Comparison of ENCODE assay signal across 29 cellular contexts in the genomic region with DNA sequence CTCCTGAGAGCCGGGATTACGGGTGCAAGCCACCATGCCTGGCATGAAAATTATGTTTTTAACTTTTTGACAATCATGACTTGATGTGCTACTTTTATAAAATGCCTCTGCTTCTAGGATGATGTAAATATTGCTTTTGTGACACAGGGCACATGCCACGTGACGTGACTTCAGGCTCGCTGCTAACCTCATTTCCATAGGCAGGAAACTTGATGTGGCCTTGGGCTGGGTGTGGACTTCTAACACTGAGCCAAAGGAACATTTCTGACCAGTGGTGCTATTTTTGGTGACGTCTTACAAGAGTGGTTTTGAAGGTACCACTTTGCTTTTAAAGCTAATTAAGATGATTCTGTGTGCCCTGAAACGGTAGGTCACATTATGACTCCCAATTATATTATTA.
"Had no signal": no experiment of that assay in that cellular context is flagged by ENCODE, and none has a peak within 500 bp of the region (broad histone marks: within the 10 kb centered on the region; RNA-seq: fewer than 3 reads in every experiment).

No MANE protein-coding gene starts in this region.

- H3K27ac ChIP-seq: ascending aorta, breast epithelium, cardiac muscle cell, coronary artery, epithelial cell of prostate, esophagus squamous epithelium, gastroesophageal sphincter had no signal

- ATAC-seq: activated naive CD4-positive, alpha-beta T cell treated with anti-CD3 and anti-CD28 coated beads, Interleukin-2, amount 50 U/mL, for 72 hours; activated T-cell treated with anti-CD3 and anti-CD28 coated beads, Interleukin-2, amount 50 U/mL, for 72 hours; effector memory CD8-positive, alpha-beta T cell; gastroesophageal sphincter; T-helper 17 cell; WTC11 had no signal

- H3K27me3 ChIP-seq: ascending aorta, breast epithelium, cardiac muscle cell, gastroesophageal sphincter had no signal

- DNase-seq: activated CD4-positive, alpha-beta memory T cell treated with anti-CD3 and anti-CD28 coated beads, Interleukin-2, amount 10 ng/mL, durations not matched to agents 7 days and 5 days; activated CD4-positive, alpha-beta T cell treated with anti-CD3 and anti-CD28 coated beads for 1 hour; activated CD4-positive, alpha-beta T cell treated with anti-CD3 and anti-CD28 coated beads for 4 hours; activated CD4-positive, alpha-beta T cell treated with anti-CD3 and anti-CD28 coated beads, Interleukin-2, amount 10 ng/mL, durations not matched to agents 7 days and 5 days; activated CD4-positive, alpha-beta T cell treated with anti-CD3 and anti-CD28 coated beads, Interleukin-2, amount 50 U/mL, for 4 hours; activated CD8-positive, alpha-beta memory T cell treated with anti-CD3 and anti-CD28 coated beads, Interleukin-2, amount 50 U/mL, for 48 hours; activated gamma-delta T cell; activated naive CD4-positive, alpha-beta T cell; activated naive CD4-positive, alpha-beta T cell treated with anti-CD3 and anti-CD28 coated beads, Interleukin-2, amount 10 ng/mL, durations not matched to agents 7 days and 5 days; activated naive CD8-positive, alpha-beta T cell treated with anti-CD3 and anti-CD28 coated beads, Interleukin-2, amount 10 ng/mL, durations not matched to agents 7 days and 5 days; activated T-cell treated with anti-CD3 and anti-CD28 coated beads for 4 hours; activated T-cell treated with anti-CD3 and anti-CD28 coated beads, Interleukin-2, amount 50 U/mL, for 24 hours; activated T-cell treated with anti-CD3 and anti-CD28 coated beads, Interleukin-2, amount 50 U/mL, for 72 hours; dermis blood vessel endothelial cell; effector CD4-positive, alpha-beta T cell; effector memory CD8-positive, alpha-beta T cell; esophagus squamous epithelium; foreskin melanocyte; T-helper 1 cell; T-helper 17 cell; T1000 had no signal

- H3K9me3 ChIP-seq: ascending aorta, breast epithelium, esophagus squamous epithelium, gastroesophageal sphincter had no signal

- H3K4me3 ChIP-seq: ascending aorta, breast epithelium, cardiac muscle cell, coronary artery, esophagus squamous epithelium, gastroesophageal sphincter had no signal

- H3K36me3 ChIP-seq: ascending aorta, breast epithelium, cardiac muscle cell, esophagus squamous epithelium, gastroesophageal sphincter had no signal

- H3K4me1 ChIP-seq: ascending aorta, breast epithelium, esophagus squamous epithelium, gastroesophageal sphincter had no signal
